Comparison of ENCODE assay signal across 9 cellular contexts in genomic region chr2:9739508-9739907, GRCh38.
DNase-seq lines count a peak whose midpoint lies in the region; ATAC-seq, FAIRE-seq and TF ChIP-seq lines count a peak whose summit lies in the region.
"Had no signal": no experiment of that assay in that cellular context is flagged by ENCODE, and none has a peak within 500 bp of the region (broad histone marks: within the 10 kb centered on the region; RNA-seq: fewer than 3 reads in every experiment).

No MANE protein-coding gene starts in this region.

- no peaks in the 10 kb centered on the region for H3K36me3 ChIP-seq in rectal smooth muscle tissue (ENCODE audit: control insufficient read depth, insufficient read depth, low read length)
- H3K36me3 ChIP-seq: cardiac muscle cell had no signal

- peak; percentile 60 to 69 for ATAC-seq in activated CD4-positive, CD25-positive, alpha-beta regulatory T cell treated with anti-CD3 and anti-CD28 coated beads, Interleukin-2, amount 50 U/mL, for 24 hours
- ATAC-seq in GM21723 (IDR thresholded peaks at IDR 0.05; ENCODE audit: unreplicated experiment), result no peak

- no peak for FAIRE-seq in GM12892 (lab: Jason Lieb, UNC)

- H3K27ac ChIP-seq in dorsolateral prefrontal cortex, result peak overlapping the region in 17 of 59 donors; percentile 1 to 75 (median 41)
- no peak overlapping the region for H3K27ac ChIP-seq in rectal smooth muscle tissue (ENCODE audit: low read depth, low read length)

- no peak for TF ChIP-seq POLR2A in GM12892 (IDR thresholded peaks at IDR 0.05; ENCODE audit: low read depth, low read length)

- no peak for TF ChIP-seq CTCF in dorsolateral prefrontal cortex (IDR thresholded peaks at IDR 0.05 in 54 of 56, conservative IDR thresholded peaks at IDR 0.05 in 2 of 56; ENCODE audit: low read depth in 1 of 56, partially characterized antibody in 56 of 56)

- H3K27me3 ChIP-seq in dorsolateral prefrontal cortex (no peaks in the 10 kb centered on the region), rectal smooth muscle tissue (ENCODE audit: control insufficient read depth, insufficient read depth, low read length) (no peaks in the 10 kb centered on the region)
- H3K27me3 ChIP-seq: cardiac muscle cell had no signal

- H3K9ac ChIP-seq in rectal smooth muscle tissue (ENCODE audit: low read length), result no peak overlapping the region

- DNase-seq in GM12892 (ENCODE audit: insufficient read length), result peak; percentile 50
- no peak for DNase-seq in dorsolateral prefrontal cortex
- no peak for DNase-seq in occipital lobe (lab: John Stamatoyannopoulos, UW)
- no peak for DNase-seq in cortex of kidney (lab: John Stamatoyannopoulos, UW)
- DNase-seq in DMS79 (lab: John Stamatoyannopoulos, UW), result no peak

- intact Hi-C loops in dorsolateral prefrontal cortex (cut with DNase I), result no loop called here

- H3K4me3 ChIP-seq in dorsolateral prefrontal cortex, result peak overlapping the region in 41 of 59 donors; percentile 1 to 46 (median 22)
- H3K4me3 ChIP-seq in rectal smooth muscle tissue (ENCODE audit: low read length), result peak overlapping the region; percentile 11
- H3K4me3 ChIP-seq: cardiac muscle cell had no signal

- H3K4me1 ChIP-seq in rectal smooth muscle tissue (ENCODE audit: control insufficient read depth, insufficient read depth, low read length), result no peaks in the 10 kb centered on the region
